26 cellular contexts compared by ENCODE assay signal in the genomic region with DNA sequence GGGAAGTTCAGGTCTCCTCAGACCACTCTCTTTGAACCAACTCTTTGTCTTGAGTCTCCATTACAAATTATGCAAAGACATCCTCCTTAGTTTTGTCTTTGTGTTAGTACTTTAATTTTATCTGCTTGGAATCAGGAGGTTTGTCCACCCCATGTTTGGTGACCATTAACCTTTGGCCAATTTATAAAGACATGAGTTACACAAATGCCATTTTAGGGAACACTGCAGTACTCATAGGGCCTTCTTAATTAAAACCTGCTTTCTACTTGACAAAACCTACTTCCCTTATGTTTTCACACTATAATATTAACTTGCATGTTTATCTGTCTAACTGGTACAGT. TPM values are rescaled to one million over a fixed set of nuclear protein-coding genes. Genes with fewer than 3 reads are reported as not detected.
DNase-seq lines count a peak whose midpoint lies in the region; ATAC-seq, FAIRE-seq and TF ChIP-seq lines count a peak whose summit lies in the region.
"Had no signal": no experiment of that assay in that cellular context is flagged by ENCODE, and none has a peak within 500 bp of the region (broad histone marks: within the 10 kb centered on the region; RNA-seq: fewer than 3 reads in every experiment).

No MANE protein-coding gene starts in this region.

- intact Hi-C loops in PC-3 (cut with micrococcal nuclease) (loop anchor here (10.0 kb wide), 1 partner anchor 639 kb away; no protein-coding TSS in a partner anchor), prostate gland (cut with DNase I) (no loop called here)

- no peaks in the 10 kb centered on the region for H4K20me1 ChIP-seq in GM23338 (replicated peaks; ENCODE audit: insufficient read depth)
- H4K20me1 ChIP-seq in PC-3 (ENCODE audit: low read length): no peaks in the 10 kb centered on the region
- H4K20me1 ChIP-seq: BLaER1 had no signal

- peaks cover 25% of the 10 kb centered on the region for H3K4me1 ChIP-seq in GM23338 (ENCODE audit: insufficient read depth)
- H3K4me1 ChIP-seq in PC-3 (ENCODE audit: insufficient read depth, low read length): peaks cover 44% of the 10 kb centered on the region
- peaks cover 7% of the 10 kb centered on the region for H3K4me1 ChIP-seq in prostate gland (replicated peaks)
- H3K4me1 ChIP-seq: BLaER1, neural progenitor cell had no signal

- H3K4me3 ChIP-seq in GM23338 (no peak overlapping the region), PC-3 (ENCODE audit: low read length) (no peak overlapping the region), foreskin fibroblast (ENCODE audit: low read depth in 1 of 2, low read length in 2 of 2) (no peak overlapping the region), prostate gland (peak overlapping the region in 1 of 2 donors; percentile 1)
- H3K4me3 ChIP-seq: BLaER1, esophagus squamous epithelium, GM12878, lower lobe of right lung, neural progenitor cell had no signal

- BruUV-seq in PC-3 (replicated peaks; lab: Mats Ljungman, UMichigan): no TSS peak

- peak overlapping the region; percentile 43 for H3K27ac Mint-ChIP-seq in GM23338
- no peak overlapping the region for H3K27ac Mint-ChIP-seq in type B pancreatic cell
- H3K27ac Mint-ChIP-seq in activated naive CD4-positive, alpha-beta T cell treated with anti-CD3 and anti-CD28 coated beads, Interleukin-2, amount 50 U/mL, for 72 hours: no peak overlapping the region
- H3K27ac Mint-ChIP-seq: activated CD8-positive, alpha-beta memory T cell treated with anti-CD3 and anti-CD28 coated beads, Interleukin-2, amount 10 ng/mL, durations not matched to agents 7 days and 5 days; activated T-cell treated with anti-CD3 and anti-CD28 coated beads, Interleukin-2, amount 50 U/mL, for 72 hours; neural progenitor cell had no signal

- peaks cover 3% of the 10 kb centered on the region for H3K27me3 Mint-ChIP-seq in GM23338 (ENCODE audit: insufficient read depth, low read depth, poor library complexity)
- peaks cover 3% of the 10 kb centered on the region for H3K27me3 Mint-ChIP-seq in type B pancreatic cell

- H3K9ac ChIP-seq in PC-3 (ENCODE audit: low read length): no peak overlapping the region
- H3K9ac ChIP-seq: BLaER1, neural progenitor cell had no signal

- H3F3A ChIP-seq in GM23338 (replicated peaks; ENCODE audit: low read depth): no peaks in the 10 kb centered on the region
- peaks cover 3% of the 10 kb centered on the region for H3F3A ChIP-seq in PC-3 (ENCODE audit: low read length, unreplicated experiment)

- no peak for DNase-seq in GM23338 (ENCODE audit: low spot score)
- DNase-seq in PC-3: no peak
- DNase-seq in foreskin fibroblast: peak; percentile 26 to 49
- DNase-seq in prostate gland (ENCODE audit: low spot score): no peak
- DNase-seq in type B pancreatic cell (ENCODE audit: extremely low spot score, unreplicated experiment): no peak
- DNase-seq in urothelium cell line (ENCODE audit: low spot score): no peak
- no peak for DNase-seq in activated naive CD4-positive, alpha-beta T cell treated with anti-CD3 and anti-CD28 coated beads, Interleukin-2, amount 50 U/mL, for 72 hours (ENCODE audit: low spot score in 2 of 2)
- DNase-seq: ACHN; activated CD4-positive, alpha-beta T cell treated with anti-CD3 and anti-CD28 coated beads, Interleukin-2, amount 50 U/mL, for 1 hour; activated CD8-positive, alpha-beta memory T cell treated with anti-CD3 and anti-CD28 coated beads, Interleukin-2, amount 10 ng/mL, durations not matched to agents 7 days and 5 days; activated naive CD4-positive, alpha-beta T cell treated with Interleukin-2 at 50 U/mL for 16 hours; activated T-cell treated with anti-CD3 and anti-CD28 coated beads, Interleukin-2, amount 50 U/mL, for 72 hours; amniotic stem cell; cortex of kidney; DMS79 treated with DMSO at 0.1 percent for 48 hours; esophagus squamous epithelium; lower lobe of right lung; NCI-H524 treated with DMSO at 0.1 percent for 48 hours; RPMI8226; T-helper 2 cell; trophoblast cell had no signal

- H3K4me2 ChIP-seq in GM23338: peak overlapping the region; percentile 56
- no peak overlapping the region for H3K4me2 ChIP-seq in PC-3 (ENCODE audit: low read length)
- H3K4me2 ChIP-seq: BLaER1, neural progenitor cell had no signal

- no peaks in the 10 kb centered on the region for H3K36me3 Mint-ChIP-seq in GM23338 (ENCODE audit: low read depth)
- no peaks in the 10 kb centered on the region for H3K36me3 Mint-ChIP-seq in type B pancreatic cell
- H3K36me3 Mint-ChIP-seq in activated naive CD4-positive, alpha-beta T cell treated with anti-CD3 and anti-CD28 coated beads, Interleukin-2, amount 50 U/mL, for 72 hours: no peaks in the 10 kb centered on the region
- H3K36me3 Mint-ChIP-seq: neural progenitor cell had no signal

- H3K9me2 ChIP-seq in GM23338 (ENCODE audit: insufficient read depth) (no peaks in the 10 kb centered on the region), PC-3 (replicated peaks; ENCODE audit: low read length) (no peaks in the 10 kb centered on the region)

- no peak for ATAC-seq in GM23338
- ATAC-seq in PC-3: no peak
- no peak for ATAC-seq in activated naive CD4-positive, alpha-beta T cell treated with anti-CD3 and anti-CD28 coated beads, Interleukin-2, amount 50 U/mL, for 72 hours
- no peak for ATAC-seq in GM19023 (IDR thresholded peaks at IDR 0.05; ENCODE audit: unreplicated experiment)
- ATAC-seq: activated CD8-positive, alpha-beta memory T cell treated with anti-CD3 and anti-CD28 coated beads, Interleukin-2, amount 10 ng/mL, durations not matched to agents 7 days and 5 days; activated T-cell treated with anti-CD3 and anti-CD28 coated beads, Interleukin-2, amount 50 U/mL, for 72 hours; GM12878; lower lobe of right lung had no signal

- H3K4me1 Mint-ChIP-seq in GM23338 (peaks cover 37% of the 10 kb centered on the region), type B pancreatic cell (ENCODE audit: unreplicated experiment) (no peaks in the 10 kb centered on the region)
- H3K4me1 Mint-ChIP-seq: neural progenitor cell had no signal

- H3K9me3 ChIP-seq in PC-3 (ENCODE audit: low read length) (no peaks in the 10 kb centered on the region), prostate gland (no peaks in the 10 kb centered on the region)
- H3K9me3 ChIP-seq: BLaER1, esophagus squamous epithelium, lower lobe of right lung had no signal

- POLR2A ChIA-PET in PC-3 (lab: Charles Lee; ENCODE audit: unreplicated experiment): no interaction called here

- no peaks in the 10 kb centered on the region for H3K27me3 ChIP-seq in GM23338 (ENCODE audit: insufficient read depth)
- H3K27me3 ChIP-seq in PC-3 (ENCODE audit: low read length): no peaks in the 10 kb centered on the region
- H3K27me3 ChIP-seq in prostate gland (replicated peaks; ENCODE audit: insufficient read depth): no peaks in the 10 kb centered on the region
- H3K27me3 ChIP-seq: BLaER1, esophagus squamous epithelium, neural progenitor cell had no signal

- TF ChIP-seq CTCF in GM23338 (conservative IDR thresholded peaks at IDR 0.05; ENCODE audit: low read depth in 2 of 2) (no peak), PC-3 (conservative IDR thresholded peaks at IDR 0.05; ENCODE audit: low read depth, low read length) (no peak), foreskin fibroblast (IDR thresholded peaks at IDR 0.05; ENCODE audit: low read depth, low read length) (no peak), prostate gland (IDR thresholded peaks at IDR 0.05) (no peak), type B pancreatic cell (conservative IDR thresholded peaks at IDR 0.05) (no peak)

- H3K9me3 Mint-ChIP-seq in GM23338 (no peaks in the 10 kb centered on the region), type B pancreatic cell (no peaks in the 10 kb centered on the region)
- no peaks in the 10 kb centered on the region for H3K9me3 Mint-ChIP-seq in activated naive CD4-positive, alpha-beta T cell treated with anti-CD3 and anti-CD28 coated beads, Interleukin-2, amount 50 U/mL, for 72 hours
- H3K9me3 Mint-ChIP-seq: activated T-cell treated with anti-CD3 and anti-CD28 coated beads, Interleukin-2, amount 50 U/mL, for 72 hours; neural progenitor cell had no signal

- H3K27ac ChIP-seq in GM23338 (ENCODE audit: low read depth) (no peak overlapping the region; the same call in 1 of the 2 replicates), PC-3 (ENCODE audit: low read length) (peak overlapping the region; percentile 87), prostate gland (peak overlapping the region; percentile 62 to 89)
- H3K27ac ChIP-seq: BLaER1, esophagus squamous epithelium, lower lobe of right lung, neural progenitor cell had no signal

- CTCF ChIA-PET in PC-3 (lab: Charles Lee): no interaction called here

- H3K4me3 Mint-ChIP-seq in GM23338 (peak overlapping the region; percentile 12; the same call in 2 of the 3 replicates), type B pancreatic cell (no peak overlapping the region)
- H3K4me3 Mint-ChIP-seq: activated CD8-positive, alpha-beta memory T cell treated with anti-CD3 and anti-CD28 coated beads, Interleukin-2, amount 10 ng/mL, durations not matched to agents 7 days and 5 days; activated T-cell treated with anti-CD3 and anti-CD28 coated beads, Interleukin-2, amount 50 U/mL, for 72 hours; neural progenitor cell had no signal

- no peak for FAIRE-seq in urothelium cell line (lab: Jason Lieb, UNC)
- FAIRE-seq: GM12878, keratinocyte had no signal

- no peaks in the 10 kb centered on the region for H3K79me2 ChIP-seq in GM23338 (replicated peaks; ENCODE audit: insufficient read depth)
- no peaks in the 10 kb centered on the region for H3K79me2 ChIP-seq in PC-3 (ENCODE audit: low read length)

- no peak for TF ChIP-seq POLR2A in prostate gland (IDR thresholded peaks at IDR 0.05)

- H3K36me3 ChIP-seq in GM23338 (ENCODE audit: insufficient read depth) (no peaks in the 10 kb centered on the region), PC-3 (ENCODE audit: low read depth, low read length) (no peaks in the 10 kb centered on the region), prostate gland (no peaks in the 10 kb centered on the region)
- H3K36me3 ChIP-seq: BLaER1, esophagus squamous epithelium, lower lobe of right lung, neural progenitor cell had no signal

- H2AFZ ChIP-seq in GM23338 (peak overlapping the region; percentile 43), PC-3 (ENCODE audit: low read length) (no peak overlapping the region)

RNA-seq across cellular contexts. Expression of gene CDC73, which starts 7.9 kb away (rescaled TPM):
- total RNA-seq in GM23338 (2014; rRNA removed; shearing (Covaris generic)): 36.9 and 40.4 TPM in 2 replicates
- 62.5 and 63.2 TPM in 2 replicates for polyA plus RNA-seq in GM23338 (2016; fragmentation: Nextera tagmentation; extraction: Ambion mirVana)
- total RNA-seq in PC-3 (2014; rRNA removed) (10.0 and 13.4 TPM in 2 replicates), prostate gland (10 to 100 TPM; 36.2 to 48.0 TPM), type B pancreatic cell (ENCODE audit: low replicate concordance) (43.3 and 57.5 TPM in 2 replicates)
- 10 to 100 TPM; 36.0 to 56.4 TPM for total RNA-seq in activated naive CD4-positive, alpha-beta T cell treated with anti-CD3 and anti-CD28 coated beads, Interleukin-2, amount 50 U/mL, for 72 hours

RNA-seq across cellular contexts. Expression of gene GLRX2, which starts 8.7 kb away (rescaled TPM):
- total RNA-seq in GM23338 (2014; rRNA removed; shearing (Covaris generic)): 7.2 and 7.7 TPM in 2 replicates
- 28.3 and 37.8 TPM in 2 replicates for polyA plus RNA-seq in GM23338 (2016; fragmentation: Nextera tagmentation; extraction: Ambion mirVana)
- total RNA-seq in PC-3 (2014; rRNA removed): 16.5 and 18.6 TPM in 2 replicates
- 10 to 100 TPM in 1 of 2 donors, 1 to 10 TPM in 1; 6.5 to 13.6 TPM for total RNA-seq in prostate gland
- total RNA-seq in type B pancreatic cell (ENCODE audit: low replicate concordance): 13.9 and 18.9 TPM in 2 replicates
- 10 to 100 TPM; 18.6 to 32.2 TPM for total RNA-seq in activated naive CD4-positive, alpha-beta T cell treated with anti-CD3 and anti-CD28 coated beads, Interleukin-2, amount 50 U/mL, for 72 hours

RNA-seq across cellular contexts. Expression of gene RO60, which starts 54.5 kb away (rescaled TPM):
- total RNA-seq in GM23338 (2014; rRNA removed; shearing (Covaris generic)): 122 and 130 TPM in 2 replicates
- 87.3 and 103 TPM in 2 replicates for polyA plus RNA-seq in GM23338 (2016; fragmentation: Nextera tagmentation; extraction: Ambion mirVana)
- total RNA-seq in PC-3 (2014; rRNA removed) (37.9 and 45.4 TPM in 2 replicates), prostate gland (10 to 100 TPM; 92.8 to 93.8 TPM), type B pancreatic cell (ENCODE audit: low replicate concordance) (56.1 and 90.5 TPM in 2 replicates)
- total RNA-seq in activated naive CD4-positive, alpha-beta T cell treated with anti-CD3 and anti-CD28 coated beads, Interleukin-2, amount 50 U/mL, for 72 hours: 10 to 100 TPM; 48.2 to 68.9 TPM

RNA-seq across cellular contexts. Expression of gene UCHL5, which starts 54.8 kb away (rescaled TPM):
- 40.2 and 42.5 TPM in 2 replicates for total RNA-seq in GM23338 (2014; rRNA removed; shearing (Covaris generic))
- polyA plus RNA-seq in GM23338 (2016; fragmentation: Nextera tagmentation; extraction: Ambion mirVana): 60.2 and 67.1 TPM in 2 replicates
- total RNA-seq in PC-3 (2014; rRNA removed) (31.3 and 32.3 TPM in 2 replicates), prostate gland (10 to 100 TPM; 28.7 to 36.9 TPM), type B pancreatic cell (ENCODE audit: low replicate concordance) (23.8 and 31.3 TPM in 2 replicates)
- total RNA-seq in activated naive CD4-positive, alpha-beta T cell treated with anti-CD3 and anti-CD28 coated beads, Interleukin-2, amount 50 U/mL, for 72 hours: 10 to 100 TPM; 41.6 to 71.9 TPM

Comparison
In these comparisons a context has a peak if more than half of its experiments do, and no peak if none do; other contexts are left out.
1. DNase-seq: peak in foreskin fibroblast (2 of 2); none in GM23338 (single experiment), PC-3 (single experiment), prostate gland (single experiment), type B pancreatic cell (single experiment), urothelium cell line (single experiment) and activated naive CD4-positive, alpha-beta T cell treated with anti-CD3 and anti-CD28 coated beads, Interleukin-2, amount 50 U/mL, for 72 hours (0 of 2).